29 cellular contexts compared by ENCODE assay signal in the genomic region with DNA sequence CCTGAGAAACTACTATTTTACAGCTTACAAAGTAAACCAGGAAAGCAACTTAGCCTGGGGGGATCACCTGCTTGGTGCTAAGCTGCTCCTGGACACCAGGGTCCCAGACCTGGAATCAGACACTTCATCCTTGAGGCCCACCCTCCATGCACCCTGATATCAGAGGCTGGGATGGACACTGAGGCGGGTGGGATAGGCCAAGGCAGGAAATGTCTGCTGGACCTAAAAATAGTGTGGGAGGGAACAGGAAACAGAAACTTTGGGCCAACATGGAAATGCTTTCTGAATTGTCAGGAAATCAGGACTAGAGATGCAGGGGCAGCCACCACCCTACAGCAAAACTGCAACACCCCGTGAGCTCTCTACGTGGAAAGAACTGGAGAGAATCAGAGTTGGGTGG.
DNase-seq lines count a peak whose midpoint lies in the region; ATAC-seq and TF ChIP-seq lines count a peak whose summit lies in the region.
"Had no signal": no experiment of that assay in that cellular context is flagged by ENCODE, and none has a peak within 500 bp of the region (broad histone marks: within the 10 kb centered on the region; RNA-seq: fewer than 3 reads in every experiment).

No MANE protein-coding gene starts in this region.

- peak in 1 of 2 donors; percentile 31 for TF ChIP-seq POLR2A in heart left ventricle (IDR thresholded peaks at IDR 0.05)

- H3K4me1 ChIP-seq in heart left ventricle (peaks cover 0 to 22% (median 8%) of the 10 kb centered on the region in 12 donors), right atrium auricular region (peaks cover 0 to 27% of the 10 kb centered on the region in 2 donors), osteoblast (ENCODE audit: insufficient read depth, low read length) (peaks cover 10% of the 10 kb centered on the region), upper lobe of right lung (no peaks in the 10 kb centered on the region)
- H3K4me1 ChIP-seq: prostate gland, thyroid gland had no signal

- DNase-seq in heart left ventricle = peak in 2 of 5 donors; percentile 29 to 42
- no peak for DNase-seq in Right ventricle myocardium inferior (ENCODE audit: missing footprints)
- no peak for DNase-seq in right atrium auricular region (ENCODE audit: low spot score)
- no peak for DNase-seq in osteoblast (ENCODE audit: insufficient read length, low spot score, missing footprints)
- peak; percentile 37 for DNase-seq in upper lobe of right lung
- no peak for DNase-seq in ureter (ENCODE audit: low spot score)
- no peak for DNase-seq in effector CD4-positive, alpha-beta T cell
- DNase-seq: activated CD8-positive, alpha-beta T cell treated with anti-CD3 and anti-CD28 coated beads, Interleukin-2, amount 10 ng/mL, durations not matched to agents 7 days and 5 days; activated naive CD8-positive, alpha-beta T cell treated with anti-CD3 and anti-CD28 coated beads for 36 hours; aorta; CD8-positive, alpha-beta T cell; endodermal cell; H9; mammary epithelial cell; NCI-H1105 treated with DMSO at 0.1 percent for 48 hours; NCI-H2081; NCI-H2227 treated with DMSO at 0.1 percent for 48 hours; NCI-H748 treated with DMSO at 0.1 percent for 48 hours; RPMI8226; small intestine; stimulated activated CD4-positive, alpha-beta T cell treated with anti-CD3 and anti-CD28 coated beads, Interleukin-1b, Interleukin-23, amount 100 ng/mL, for 48 hours; stimulated activated CD8-positive, alpha-beta memory T cell treated with anti-CD3 and anti-CD28 coated beads, Interleukin-4, amount 100 ng/mL, for 48 hours; stimulated activated naive CD8-positive, alpha-beta T cell treated with anti-CD3 and anti-CD28 coated beads, Interleukin-15, amount 100 ng/mL, for 72 hours; thyroid gland had no signal

- 59 to 76% (median 65%) methylated on average over 3 of the region's 3 CpGs for WGBS in heart left ventricle, 4 donors

- ATAC-seq in heart left ventricle (peak in 3 of 4 donors; percentile 12 to 70 (median 54)), Right ventricle myocardium inferior (no peak), upper lobe of right lung (no peak), GM21447 (IDR thresholded peaks at IDR 0.05; ENCODE audit: unreplicated experiment) (no peak)
- ATAC-seq: A549; activated CD4-positive, CD25-positive, alpha-beta regulatory T cell treated with anti-CD3 and anti-CD28 coated beads, Interleukin-2, amount 50 U/mL, for 24 hours; activated CD8-positive, alpha-beta T cell treated with anti-CD3 and anti-CD28 coated beads, Interleukin-2, amount 10 ng/mL, durations not matched to agents 7 days and 5 days; CD8-positive, alpha-beta T cell; stimulated activated naive CD8-positive, alpha-beta T cell treated with anti-CD3 and anti-CD28 coated beads, Interleukin-15, amount 100 ng/mL, for 72 hours had no signal

- no peak overlapping the region for H3K4me2 ChIP-seq in osteoblast (ENCODE audit: insufficient read depth, low read length)
- H3K4me2 ChIP-seq: A549 had no signal

- intact Hi-C loops in heart left ventricle (cut with DNase I) (loop anchor here in 1 of 10 donors (10.0 kb wide), 1 partner anchor 73 kb away; no protein-coding TSS in a partner anchor), Right ventricle myocardium inferior (cut with DNase I) (loop anchor here (10.0 kb wide), 1 partner anchor 73 kb away; no protein-coding TSS in a partner anchor), upper lobe of right lung (cut with DNase I) (loop anchor here (5.0 to 10.0 kb wide), 2 partner anchors 113 to 151 kb away; no protein-coding TSS in a partner anchor)

- H3K79me2 ChIP-seq in osteoblast (ENCODE audit: insufficient read depth, low read length) = no peaks in the 10 kb centered on the region

- H4K20me1 ChIP-seq in osteoblast (ENCODE audit: insufficient read depth, low read length) = no peaks in the 10 kb centered on the region

- no peaks in the 10 kb centered on the region for H3K9me3 ChIP-seq in heart left ventricle
- H3K9me3 ChIP-seq in right atrium auricular region = no peaks in the 10 kb centered on the region
- no peaks in the 10 kb centered on the region for H3K9me3 ChIP-seq in osteoblast (ENCODE audit: low read depth, low read length)
- no peaks in the 10 kb centered on the region for H3K9me3 ChIP-seq in upper lobe of right lung
- H3K9me3 ChIP-seq: A549, prostate gland, thyroid gland had no signal

- H3K4me3 ChIP-seq in heart left ventricle (peak overlapping the region in 1 of 12 donors; percentile 5), right atrium auricular region (no peak overlapping the region), osteoblast (ENCODE audit: insufficient read depth, low read length) (no peak overlapping the region), upper lobe of right lung (no peak overlapping the region)
- H3K4me3 ChIP-seq: A549, coronary artery, prostate gland, thyroid gland had no signal

- no peaks in the 10 kb centered on the region for H3K36me3 ChIP-seq in heart left ventricle
- no peaks in the 10 kb centered on the region for H3K36me3 ChIP-seq in right atrium auricular region
- no peaks in the 10 kb centered on the region for H3K36me3 ChIP-seq in osteoblast (ENCODE audit: insufficient read depth, low read length)
- H3K36me3 ChIP-seq in upper lobe of right lung = no peaks in the 10 kb centered on the region
- H3K36me3 ChIP-seq: prostate gland, thyroid gland had no signal

- H3K27ac ChIP-seq in heart left ventricle = peak overlapping the region in 11 of 12 donors; percentile 61 to 82 (median 76)
- H3K27ac ChIP-seq in right atrium auricular region = peak overlapping the region; percentile 41 to 48
- no peak overlapping the region for H3K27ac ChIP-seq in osteoblast (ENCODE audit: low read depth, low read length)
- peak overlapping the region; percentile 3 for H3K27ac ChIP-seq in upper lobe of right lung
- H3K27ac ChIP-seq: A549, prostate gland had no signal

- TF ChIP-seq CTCF in heart left ventricle (IDR thresholded peaks at IDR 0.05) = no peak
- no peak for TF ChIP-seq CTCF in right atrium auricular region (IDR thresholded peaks at IDR 0.05)
- no peak for TF ChIP-seq CTCF in osteoblast (IDR thresholded peaks at IDR 0.05; ENCODE audit: extremely low read depth, low read depth, low read length)
- TF ChIP-seq CTCF in upper lobe of right lung (IDR thresholded peaks at IDR 0.05) = no peak

- H3K27me3 ChIP-seq in heart left ventricle (no peaks in the 10 kb centered on the region), right atrium auricular region (no peaks in the 10 kb centered on the region), osteoblast (ENCODE audit: insufficient read depth, low read length) (no peaks in the 10 kb centered on the region), upper lobe of right lung (no peaks in the 10 kb centered on the region)
- H3K27me3 ChIP-seq: thyroid gland had no signal

- H2AFZ ChIP-seq in osteoblast (ENCODE audit: low read length) = peak overlapping the region; percentile 27

Comparison
In these comparisons a context has a peak if more than half of its experiments do, and no peak if none do; other contexts are left out.
1. ATAC-seq: peak in heart left ventricle (3 of 4); none in Right ventricle myocardium inferior (single experiment), upper lobe of right lung (single experiment) and GM21447 (single experiment).